18 cellular contexts compared by ENCODE assay signal in the genomic region with DNA sequence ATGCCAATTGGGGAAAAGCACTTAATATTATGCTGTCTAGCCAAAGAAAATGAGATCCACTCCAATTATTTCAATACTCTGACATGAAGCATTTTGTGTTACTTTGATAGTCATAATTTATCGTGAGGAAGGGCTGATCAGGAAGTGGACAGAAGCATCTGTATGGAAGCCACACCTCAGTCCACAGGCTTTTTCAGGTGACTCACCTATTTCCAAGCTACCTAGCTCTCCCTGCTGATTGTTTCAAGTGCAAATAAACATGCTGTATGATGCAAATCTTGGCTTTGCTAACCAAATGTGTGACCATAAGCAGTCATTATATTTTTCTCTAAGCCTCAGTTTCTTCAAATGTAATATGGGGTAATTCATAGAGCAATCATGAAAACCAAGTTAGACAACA. TPM values are rescaled to one million over a fixed set of nuclear protein-coding genes. Genes with fewer than 3 reads are reported as not detected.
"Had no signal": no experiment of that assay in that cellular context is flagged by ENCODE, and none has a peak within 500 bp of the region (broad histone marks: within the 10 kb centered on the region; RNA-seq: fewer than 3 reads in every experiment).

No MANE protein-coding gene starts in this region.

- H3K4me1 Mint-ChIP-seq: memory B cell; natural killer cell; stimulated activated effector memory CD8-positive, alpha-beta T cell treated with anti-CD3 and anti-CD28 coated beads, Interleukin-12 subunit alpha, Interleukin-12 subunit beta, amount 100 ng/mL, for 72 hours had no signal

- H3K27me3 ChIP-seq: brain microvascular endothelial cell, right atrium auricular region, tibial nerve had no signal

- H3K36me3 ChIP-seq: brain microvascular endothelial cell, right atrium auricular region, tibial nerve had no signal

- DNase-seq: activated CD4-positive, alpha-beta T cell treated with anti-CD3 and anti-CD28 coated beads, Interleukin-2, amount 50 U/mL, for 48 hours; activated CD4-positive, CD25-positive, alpha-beta regulatory T cell treated with anti-CD3 and anti-CD28 coated beads, Interleukin-2, amount 50 U/mL, for 72 hours; activated gamma-delta T cell; activated T-cell treated with anti-CD3 and anti-CD28 coated beads, Interleukin-2, amount 50 U/mL, for 48 hours; amygdala; brain microvascular endothelial cell; endodermal cell; natural killer cell; small intestine had no signal

- H3K27ac Mint-ChIP-seq: activated naive CD8-positive, alpha-beta T cell; endodermal cell; memory B cell; natural killer cell; stimulated activated effector memory CD8-positive, alpha-beta T cell treated with anti-CD3 and anti-CD28 coated beads, Interleukin-12 subunit alpha, Interleukin-12 subunit beta, amount 100 ng/mL, for 72 hours; T-helper 2 cell treated with Interferon-gamma antibody and Interleukin-4, amounts not matched to agents 5 μg/mL and 100 μg/mL, for 36 hours had no signal

- H3K27ac ChIP-seq: brain microvascular endothelial cell, right atrium auricular region, tibial nerve had no signal

- ATAC-seq: esophagus mucosa; natural killer cell; stimulated activated effector memory CD8-positive, alpha-beta T cell treated with anti-CD3 and anti-CD28 coated beads, Interleukin-12 subunit alpha, Interleukin-12 subunit beta, amount 100 ng/mL, for 72 hours had no signal

- H3K9me3 Mint-ChIP-seq: stimulated activated effector memory CD8-positive, alpha-beta T cell treated with anti-CD3 and anti-CD28 coated beads, Interleukin-12 subunit alpha, Interleukin-12 subunit beta, amount 100 ng/mL, for 72 hours; T-helper 2 cell treated with Interferon-gamma antibody and Interleukin-4, amounts not matched to agents 5 μg/mL and 100 μg/mL, for 36 hours had no signal

- H3K4me3 Mint-ChIP-seq: activated naive CD8-positive, alpha-beta T cell; endodermal cell; memory B cell; natural killer cell; stimulated activated effector memory CD8-positive, alpha-beta T cell treated with anti-CD3 and anti-CD28 coated beads, Interleukin-12 subunit alpha, Interleukin-12 subunit beta, amount 100 ng/mL, for 72 hours; T-helper 2 cell treated with Interferon-gamma antibody and Interleukin-4, amounts not matched to agents 5 μg/mL and 100 μg/mL, for 36 hours had no signal

- H3K4me3 ChIP-seq: right atrium auricular region, tibial nerve had no signal

- H3K4me1 ChIP-seq: right atrium auricular region had no signal

- H3K36me3 Mint-ChIP-seq: activated naive CD8-positive, alpha-beta T cell; memory B cell; natural killer cell; stimulated activated effector memory CD8-positive, alpha-beta T cell treated with anti-CD3 and anti-CD28 coated beads, Interleukin-12 subunit alpha, Interleukin-12 subunit beta, amount 100 ng/mL, for 72 hours had no signal

- H3K9me3 ChIP-seq: right atrium auricular region, tibial nerve had no signal

RNA-seq across cellular contexts. Expression of a gene that starts 30.8 kb away (rescaled TPM):
- total RNA-seq: chondrocyte, dermis microvascular lymphatic vessel endothelial cell, esophagus mucosa, natural killer cell had no signal
